25 cellular contexts compared by ENCODE assay signal in genomic region chr19:47065242-47065641, GRCh38. TPM values are rescaled to one million over a fixed set of nuclear protein-coding genes. Genes with fewer than 3 reads are reported as not detected.
"Had no signal": no experiment of that assay in that cellular context is flagged by ENCODE, and none has a peak within 500 bp of the region (broad histone marks: within the 10 kb centered on the region; RNA-seq: fewer than 3 reads in every experiment).

No MANE protein-coding gene starts in this region.

- H2AFZ ChIP-seq: neural progenitor cell, parathyroid adenoma had no signal

- H3K4me1 Mint-ChIP-seq: neural progenitor cell had no signal

- H3K27ac Mint-ChIP-seq: memory B cell; natural killer cell; neural progenitor cell; stimulated activated naive CD8-positive, alpha-beta T cell treated with anti-CD3 and anti-CD28 coated beads, Interleukin-15, Interleukin-2, amounts not matched to agents 100 ng/mL and 50 ng/mL, for 24 hours had no signal

- H3K27ac ChIP-seq: coronary artery, esophagus muscularis mucosa, gastrocnemius medialis, heart right ventricle, left lung, lower lobe of right lung, neural progenitor cell, parathyroid adenoma, prostate gland, right lobe of liver, upper lobe of right lung, vagina had no signal

- H3K4me2 ChIP-seq: neural progenitor cell had no signal

- DNase-seq: effector CD8-positive, alpha-beta T cell; gastrocnemius medialis; heart right ventricle; hypothalamus; kidney glomerular epithelial cell; lower lobe of right lung; natural killer cell; occipital lobe; right lobe of liver; stimulated activated CD4-positive, alpha-beta T cell treated with anti-CD3 and anti-CD28 coated beads, Interleukin-4, amount 100 ng/mL, for 1 hour; stimulated activated CD8-positive, alpha-beta memory T cell treated with anti-CD3 and anti-CD28 coated beads, Interleukin-4, amount 100 ng/mL, for 48 hours; upper lobe of right lung had no signal

- H3K27me3 Mint-ChIP-seq: memory B cell; stimulated activated naive CD8-positive, alpha-beta T cell treated with anti-CD3 and anti-CD28 coated beads, Interleukin-15, Interleukin-2, amounts not matched to agents 100 ng/mL and 50 ng/mL, for 24 hours had no signal

- H3K4me1 ChIP-seq: esophagus muscularis mucosa, gastrocnemius medialis, heart right ventricle, left lung, lower lobe of right lung, neural progenitor cell, parathyroid adenoma, prostate gland, right lobe of liver, upper lobe of right lung, vagina had no signal

- H3K9ac ChIP-seq: neural progenitor cell, parathyroid adenoma had no signal

- H3K36me3 Mint-ChIP-seq: natural killer cell had no signal

- H3K9me3 Mint-ChIP-seq: memory B cell; mesothelial cell of epicardium; natural killer cell; neural progenitor cell; stimulated activated effector memory CD8-positive, alpha-beta T cell treated with anti-CD3 and anti-CD28 coated beads, Interleukin-12 subunit alpha, Interleukin-12 subunit beta, amount 100 ng/mL, for 72 hours; stimulated activated naive CD8-positive, alpha-beta T cell treated with anti-CD3 and anti-CD28 coated beads, Interleukin-15, Interleukin-2, amounts not matched to agents 100 ng/mL and 50 ng/mL, for 24 hours had no signal

- H3K4me3 Mint-ChIP-seq: memory B cell; mesothelial cell of epicardium; natural killer cell; neural progenitor cell; stimulated activated effector memory CD8-positive, alpha-beta T cell treated with anti-CD3 and anti-CD28 coated beads, Interleukin-12 subunit alpha, Interleukin-12 subunit beta, amount 100 ng/mL, for 72 hours; stimulated activated naive CD8-positive, alpha-beta T cell treated with anti-CD3 and anti-CD28 coated beads, Interleukin-15, Interleukin-2, amounts not matched to agents 100 ng/mL and 50 ng/mL, for 24 hours had no signal

- ATAC-seq: gastrocnemius medialis; left lung; lower lobe of right lung; natural killer cell; stimulated activated effector memory CD8-positive, alpha-beta T cell treated with anti-CD3 and anti-CD28 coated beads, Interleukin-12 subunit alpha, Interleukin-12 subunit beta, amount 100 ng/mL, for 72 hours; upper lobe of right lung had no signal

- H3K36me3 ChIP-seq: neural progenitor cell had no signal

- H3K27me3 ChIP-seq: esophagus muscularis mucosa, gastrocnemius medialis, heart right ventricle, left lung, neural progenitor cell, right lobe of liver, tibial nerve, upper lobe of right lung, vagina had no signal

- H3K4me3 ChIP-seq: coronary artery, esophagus muscularis mucosa, gastrocnemius medialis, heart right ventricle, left lung, lower lobe of right lung, neural progenitor cell, prostate gland, right lobe of liver, tibial nerve, upper lobe of right lung, vagina had no signal

- H3K9me3 ChIP-seq: esophagus muscularis mucosa, gastrocnemius medialis, heart right ventricle, left lung, lower lobe of right lung, prostate gland, right lobe of liver, tibial nerve, upper lobe of right lung, vagina had no signal

RNA-seq across cellular contexts. Expression of gene NPAS1, which starts 45.6 kb away (rescaled TPM):
- total RNA-seq: dermis microvascular lymphatic vessel endothelial cell had no signal
